In the genomic region with DNA sequence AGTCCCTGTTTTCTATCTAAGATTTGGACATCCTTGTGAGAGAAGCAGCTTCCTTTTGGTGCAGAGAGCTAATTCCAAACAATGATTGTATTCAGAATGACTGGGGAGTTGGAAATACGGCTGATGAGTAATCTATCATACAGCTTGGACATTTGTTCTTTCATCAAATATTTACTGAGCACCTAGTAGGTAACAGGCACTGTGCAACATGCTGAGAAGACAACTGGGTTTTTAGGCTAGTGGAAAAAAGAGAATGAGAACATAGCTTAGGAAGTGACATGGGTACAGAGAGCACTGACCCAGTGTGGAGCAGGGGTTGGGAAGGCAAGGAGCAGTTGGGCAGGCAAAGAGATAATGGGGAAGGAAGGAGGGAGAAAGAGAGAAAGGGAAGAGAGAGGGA, we compare ENCODE assay signal across 1 cellular context.
A peak's percentile ranks its signal among the peaks of the same experiment; 100 is the strongest.
TF ChIP-seq lines count a peak whose summit lies in the region.

No MANE protein-coding gene starts in this region.

TF ChIP-seq in HepG2, 621 proteins besides CTCF, POLR2A, EP300 and RAD21 (continued from another document):
- TF ChIP-seq, protein P1, sequence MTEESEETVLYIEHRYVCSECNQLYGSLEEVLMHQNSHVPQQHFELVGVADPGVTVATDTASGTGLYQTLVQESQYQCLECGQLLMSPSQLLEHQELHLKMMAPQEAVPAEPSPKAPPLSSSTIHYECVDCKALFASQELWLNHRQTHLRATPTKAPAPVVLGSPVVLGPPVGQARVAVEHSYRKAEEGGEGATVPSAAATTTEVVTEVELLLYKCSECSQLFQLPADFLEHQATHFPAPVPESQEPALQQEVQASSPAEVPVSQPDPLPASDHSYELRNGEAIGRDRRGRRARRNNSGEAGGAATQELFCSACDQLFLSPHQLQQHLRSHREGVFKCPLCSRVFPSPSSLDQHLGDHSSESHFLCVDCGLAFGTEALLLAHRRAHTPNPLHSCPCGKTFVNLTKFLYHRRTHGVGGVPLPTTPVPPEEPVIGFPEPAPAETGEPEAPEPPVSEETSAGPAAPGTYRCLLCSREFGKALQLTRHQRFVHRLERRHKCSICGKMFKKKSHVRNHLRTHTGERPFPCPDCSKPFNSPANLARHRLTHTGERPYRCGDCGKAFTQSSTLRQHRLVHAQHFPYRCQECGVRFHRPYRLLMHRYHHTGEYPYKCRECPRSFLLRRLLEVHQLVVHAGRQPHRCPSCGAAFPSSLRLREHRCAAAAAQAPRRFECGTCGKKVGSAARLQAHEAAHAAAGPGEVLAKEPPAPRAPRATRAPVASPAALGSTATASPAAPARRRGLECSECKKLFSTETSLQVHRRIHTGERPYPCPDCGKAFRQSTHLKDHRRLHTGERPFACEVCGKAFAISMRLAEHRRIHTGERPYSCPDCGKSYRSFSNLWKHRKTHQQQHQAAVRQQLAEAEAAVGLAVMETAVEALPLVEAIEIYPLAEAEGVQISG (CRISPR knock-in tag; IDR thresholded peaks at IDR 0.05): no peak
- TF ChIP-seq IKZF4 (CRISPR knock-in tag; IDR thresholded peaks at IDR 0.05; ENCODE audit: borderline replicate concordance, low read depth, not compliant biosample characterization): no peak
- no peak for TF ChIP-seq TRIM24 (CRISPR knock-in tag; IDR thresholded peaks at IDR 0.05)
- TF ChIP-seq KDM5A (IDR thresholded peaks at IDR 0.05; ENCODE audit: borderline replicate concordance, low read length): no peak
- TF ChIP-seq ZNF496 (CRISPR knock-in tag; IDR thresholded peaks at IDR 0.05; ENCODE audit: insufficient replicate concordance): no peak
- TF ChIP-seq GTF3A (CRISPR knock-in tag; conservative IDR thresholded peaks at IDR 0.05): no peak
- TF ChIP-seq ZNF788 (CRISPR knock-in tag; IDR thresholded peaks at IDR 0.05; ENCODE audit: borderline replicate concordance): no peak
- 0 out of 2 replicates have a peak, but pooled peaks have one; percentile 15 for TF ChIP-seq MED1 (CRISPR knock-in tag; IDR thresholded peaks at IDR 0.05)
- TF ChIP-seq ARHGAP35 (CRISPR knock-in tag; IDR thresholded peaks at IDR 0.05; ENCODE audit: borderline replicate concordance): no peak
- no peak for TF ChIP-seq ZNF776 (CRISPR knock-in tag; IDR thresholded peaks at IDR 0.05)
- TF ChIP-seq, protein P2, sequence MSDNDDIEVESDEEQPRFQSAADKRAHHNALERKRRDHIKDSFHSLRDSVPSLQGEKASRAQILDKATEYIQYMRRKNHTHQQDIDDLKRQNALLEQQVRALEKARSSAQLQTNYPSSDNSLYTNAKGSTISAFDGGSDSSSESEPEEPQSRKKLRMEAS (IDR thresholded peaks at IDR 0.05): no peak
- TF ChIP-seq ZNF460 (CRISPR knock-in tag; IDR thresholded peaks at IDR 0.05; ENCODE audit: borderline replicate concordance): no peak
- TF ChIP-seq ZNF232 (CRISPR knock-in tag; IDR thresholded peaks at IDR 0.05; ENCODE audit: borderline replicate concordance): no peak
- TF ChIP-seq CREB1 (IDR thresholded peaks at IDR 0.05): no peak
- no peak for TF ChIP-seq CREB1 (CRISPR knock-in tag; IDR thresholded peaks at IDR 0.05)
- TF ChIP-seq, protein P3, sequence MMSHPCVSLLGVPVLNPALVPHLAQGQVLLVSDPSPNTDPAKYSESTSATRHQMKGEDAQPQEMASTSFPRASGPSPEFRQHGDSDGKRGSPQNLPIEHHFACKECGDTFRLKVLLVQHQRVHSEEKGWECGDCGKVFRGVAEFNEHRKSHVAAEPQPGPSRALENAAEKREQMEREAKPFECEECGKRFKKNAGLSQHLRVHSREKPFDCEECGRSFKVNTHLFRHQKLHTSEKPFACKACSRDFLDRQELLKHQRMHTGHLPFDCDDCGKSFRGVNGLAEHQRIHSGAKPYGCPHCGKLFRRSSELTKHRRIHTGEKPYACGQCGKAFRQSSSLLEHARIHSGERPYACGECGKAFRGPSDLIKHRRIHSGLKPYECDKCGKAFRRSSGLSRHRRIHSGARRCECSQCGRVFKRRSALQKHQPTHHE (CRISPR knock-in tag; IDR thresholded peaks at IDR 0.05; ENCODE audit: borderline replicate concordance): no peak
- no peak for TF ChIP-seq FOXA1 (IDR thresholded peaks at IDR 0.05)
- TF ChIP-seq FOXA1 (CRISPR knock-in tag; IDR thresholded peaks at IDR 0.05): peak; percentile 49; the same call in 1 of the 2 replicates
